8 cellular contexts compared by ENCODE assay signal in the genomic region with DNA sequence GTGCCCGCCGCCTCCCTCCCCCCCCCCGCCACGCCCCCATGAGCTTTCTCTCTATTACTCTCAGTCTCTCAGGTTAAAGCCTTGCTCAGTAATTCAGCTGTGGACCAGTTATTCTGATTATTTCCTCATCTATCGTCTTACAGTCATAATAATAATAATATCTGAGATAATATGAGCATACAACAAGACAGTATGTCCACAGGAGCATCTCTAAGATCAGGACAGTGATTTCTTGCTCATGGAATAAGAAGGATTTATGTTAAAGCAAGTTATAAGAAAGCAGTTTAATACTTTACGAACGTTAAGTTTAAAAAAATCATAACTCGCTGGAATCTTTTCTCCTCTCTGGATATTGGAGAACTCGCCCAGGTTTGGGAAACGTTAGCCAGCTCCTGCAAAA. TPM values are rescaled to one million over a fixed set of nuclear protein-coding genes. Genes with fewer than 3 reads are reported as not detected.
DNase-seq lines count a peak whose midpoint lies in the region; ATAC-seq, FAIRE-seq and TF ChIP-seq lines count a peak whose summit lies in the region.

No MANE protein-coding gene starts in this region.

- TF ChIP-seq CTCF in keratinocyte (optimal IDR thresholded peaks at IDR 0.05 in 1 of 3, IDR thresholded peaks at IDR 0.05 in 1 of 3, conservative IDR thresholded peaks at IDR 0.05 in 1 of 3; ENCODE audit: extremely low read depth in 1 of 3, insufficient read depth in 2 of 3, low read length in 3 of 3) = no peak

- H3K27me3 Mint-ChIP-seq in stimulated activated naive B cell treated with anti-CD40 and anti-IgM and Interleukin-4, amounts not matched to agents 10 μg/mL and 1 μg/mL and 100 μg/mL, for 72 hours = peaks cover 17 to 18% of the 10 kb centered on the region in 2 donors

- no peaks in the 10 kb centered on the region for H4K20me1 ChIP-seq in keratinocyte (ENCODE audit: control insufficient read depth, extremely low read depth, insufficient read depth, low read length)

- no peaks in the 10 kb centered on the region for H3K79me2 ChIP-seq in keratinocyte (ENCODE audit: control insufficient read depth, insufficient read depth, low read length)

- H3K27me3 ChIP-seq in HUES48 (ENCODE audit: control insufficient read depth, insufficient read depth, low read length) (no peaks in the 10 kb centered on the region), keratinocyte (ENCODE audit: control insufficient read depth, extremely low read depth, insufficient read depth, low read length) (no peaks in the 10 kb centered on the region)

- H3K36me3 ChIP-seq in HUES48 (ENCODE audit: control insufficient read depth, insufficient read depth, low read length) = no peaks in the 10 kb centered on the region
- H3K36me3 ChIP-seq in keratinocyte (ENCODE audit: control insufficient read depth in 2 of 2, extremely low read depth in 1 of 2, insufficient read depth in 2 of 2, low read length in 2 of 2) = no peaks in the 10 kb centered on the region

- H3K9ac ChIP-seq in HUES48 (ENCODE audit: low read depth, low read length) (peak overlapping the region; percentile 64), keratinocyte (ENCODE audit: control insufficient read depth, extremely low read depth, insufficient read depth, low read length) (peak overlapping the region; percentile 71)

- H3K27ac Mint-ChIP-seq in stimulated activated naive B cell treated with anti-CD40 and anti-IgM and Interleukin-4, amounts not matched to agents 10 μg/mL and 1 μg/mL and 100 μg/mL, for 72 hours = no peak overlapping the region

- peaks cover 57% of the 10 kb centered on the region for H3K4me1 ChIP-seq in HUES48 (ENCODE audit: control insufficient read depth, insufficient read depth, low read length)
- peaks cover 23% of the 10 kb centered on the region for H3K4me1 ChIP-seq in keratinocyte (ENCODE audit: control insufficient read depth, extremely low read depth, insufficient read depth, low read length)

- H3K9me3 ChIP-seq in HUES48 (ENCODE audit: control insufficient read depth, insufficient read depth, low read length) (no peaks in the 10 kb centered on the region), keratinocyte (ENCODE audit: control insufficient read depth, low read depth, low read length) (no peaks in the 10 kb centered on the region)

- H3K9me1 ChIP-seq in keratinocyte (ENCODE audit: control insufficient read depth, extremely low read depth, insufficient read depth, low read length) = no peaks in the 10 kb centered on the region

- dilution Hi-C loops in keratinocyte (cut with MboI; ENCODE audit: extremely low pct_ligation_motif_present, low sequenced_read_pairs) = no loop called here

- DNase-seq in keratinocyte (ENCODE audit: low read depth, low spot score) (no peak), HCEC 1CT (no peak), NCI-H2196 (lab: John Stamatoyannopoulos, UW; ENCODE audit: unreplicated experiment) (no peak)
- DNase-seq in stimulated activated naive B cell treated with anti-CD40 and anti-IgM and Interleukin-4, amounts not matched to agents 10 μg/mL and 1 μg/mL and 100 μg/mL, for 72 hours = no peak

- H3K36me3 Mint-ChIP-seq in stimulated activated naive B cell treated with anti-CD40 and anti-IgM and Interleukin-4, amounts not matched to agents 10 μg/mL and 1 μg/mL and 100 μg/mL, for 72 hours = no peaks in the 10 kb centered on the region

- H3K4me3 ChIP-seq in HUES48 (ENCODE audit: low read depth, low read length) (peak overlapping the region; percentile 53), keratinocyte (ENCODE audit: control insufficient read depth in 2 of 3, extremely low read depth in 1 of 3, insufficient read depth in 2 of 3, low read depth in 1 of 3, low read length in 3 of 3) (peak overlapping the region; percentile 44 to 66 (median 65))

- H3K4me1 Mint-ChIP-seq in stimulated activated naive B cell treated with anti-CD40 and anti-IgM and Interleukin-4, amounts not matched to agents 10 μg/mL and 1 μg/mL and 100 μg/mL, for 72 hours = peaks cover 18 to 33% of the 10 kb centered on the region in 2 donors

- H2AFZ ChIP-seq in keratinocyte (ENCODE audit: control insufficient read depth, low read length) = peak overlapping the region; percentile 74

- no peak for ATAC-seq in stimulated activated naive B cell treated with anti-CD40 and anti-IgM and Interleukin-4, amounts not matched to agents 10 μg/mL and 1 μg/mL and 100 μg/mL, for 72 hours (replicated peaks)
- ATAC-seq in HG02623 (IDR thresholded peaks at IDR 0.05; ENCODE audit: unreplicated experiment) = no peak
- ATAC-seq in HG03520 (IDR thresholded peaks at IDR 0.05; ENCODE audit: unreplicated experiment) = no peak

- H3K4me2 ChIP-seq in keratinocyte (ENCODE audit: control insufficient read depth, extremely low read depth, insufficient read depth, low read depth, low read length) = peak overlapping the region; percentile 87

- H3K9me3 Mint-ChIP-seq in stimulated activated naive B cell treated with anti-CD40 and anti-IgM and Interleukin-4, amounts not matched to agents 10 μg/mL and 1 μg/mL and 100 μg/mL, for 72 hours = no peaks in the 10 kb centered on the region

- peak overlapping the region; percentile 81 to 85 for H3K4me3 Mint-ChIP-seq in stimulated activated naive B cell treated with anti-CD40 and anti-IgM and Interleukin-4, amounts not matched to agents 10 μg/mL and 1 μg/mL and 100 μg/mL, for 72 hours

- no peak for FAIRE-seq in keratinocyte (lab: Jason Lieb, UNC)

- H3K27ac ChIP-seq in HUES48 (ENCODE audit: low read depth, low read length) = peak overlapping the region; percentile 96
- H3K27ac ChIP-seq in angular gyrus (ENCODE audit: low read depth, low read length) = peak overlapping the region; percentile 88
- peak overlapping the region; percentile 53 for H3K27ac ChIP-seq in keratinocyte (ENCODE audit: control insufficient read depth, insufficient read depth, low read length)

RNA-seq across cellular contexts. Expression of gene LMCD1, which starts 0.7 kb away (rescaled TPM):
- 3.7 to 7.1 TPM (median 4.4 TPM) in 3 replicates for polyA plus RNA-seq in keratinocyte
- polyA plus RNA-seq in keratinocyte (2011; ENCODE audit: low read depth) = 0.46 TPM
- 4.8 and 7.3 TPM in 2 replicates for polyA plus RNA-seq in keratinocyte (2011; cell fraction: cytosol; rRNA removed)
- polyA plus RNA-seq in keratinocyte (2011; cell fraction: nucleus; rRNA removed) = 6.9 and 7.9 TPM in 2 replicates
- polyA plus RNA-seq in keratinocyte (2012; ENCODE audit: low replicate concordance) = 0.23 and 5.7 TPM in 2 replicates
- polyA minus RNA-seq in keratinocyte = 2.7 to 8.0 TPM (median 2.9 TPM) in 3 replicates
- not detected for polyA minus RNA-seq in keratinocyte (2011; cell fraction: cytosol; rRNA and poly(A)+ RNA removed)
- 2.3 and 2.9 TPM in 2 replicates for polyA minus RNA-seq in keratinocyte (2011; cell fraction: nucleus; rRNA and poly(A)+ RNA removed)
